14 cellular contexts compared by ENCODE assay signal in genomic region chr2:38427053-38427452, GRCh38.
DNase-seq lines count a peak whose midpoint lies in the region; ATAC-seq and TF ChIP-seq lines count a peak whose summit lies in the region.
"Had no signal": no experiment of that assay in that cellular context is flagged by ENCODE, and none has a peak within 500 bp of the region (broad histone marks: within the 10 kb centered on the region; RNA-seq: fewer than 3 reads in every experiment).

No MANE protein-coding gene starts in this region.

- in situ Hi-C loops in HAP-1 (cut with MboI; ENCODE audit: low sequenced_read_pairs) = no loop called here

- no peaks in the 10 kb centered on the region for H3K36me3 ChIP-seq in HAP-1 (replicated peaks)
- H3K36me3 ChIP-seq: BLaER1 treated with 17β-estradiol and CSF1 and Interleukin-3, amounts not matched to agents 10 nM and 100 nM had no signal

- TF ChIP-seq CTCF in LNCaP clone FGC (IDR thresholded peaks at IDR 0.05; ENCODE audit: control insufficient read depth, extremely low read depth, insufficient read depth) (no peak), VCaP (conservative IDR thresholded peaks at IDR 0.05) (no peak)

- ATAC-seq in HG02938 (IDR thresholded peaks at IDR 0.05; ENCODE audit: unreplicated experiment) (no peak), HG02642 (IDR thresholded peaks at IDR 0.05; ENCODE audit: poor library complexity, unreplicated experiment) (no peak)
- ATAC-seq: CD8-positive, alpha-beta T cell; GM12878 had no signal

- no peaks in the 10 kb centered on the region for H3K9me3 ChIP-seq in HAP-1
- H3K9me3 ChIP-seq: BLaER1 treated with 17β-estradiol and CSF1 and Interleukin-3, amounts not matched to agents 10 nM and 100 nM had no signal

- H3K27me3 ChIP-seq in HAP-1 (ENCODE audit: low read depth) = no peaks in the 10 kb centered on the region
- H3K27me3 ChIP-seq: BLaER1 treated with 17β-estradiol and CSF1 and Interleukin-3, amounts not matched to agents 10 nM and 100 nM had no signal

- DNase-seq in HAP-1 (ENCODE audit: low spot score in 2 of 2) = peak; percentile 37 to 39
- DNase-seq in LNCaP clone FGC (ENCODE audit: low read depth) = peak; percentile 27
- no peak for DNase-seq in caudate nucleus (lab: John Stamatoyannopoulos, UW)
- DNase-seq: CD8-positive, alpha-beta T cell; DMS 273 treated with DMSO at 0.1 percent for 48 hours; DMS53; DND-41; EL; H9 had no signal

- H3K4me1 ChIP-seq in HAP-1 = peaks cover 31% of the 10 kb centered on the region
- H3K4me1 ChIP-seq: BLaER1 treated with 17β-estradiol and CSF1 and Interleukin-3, amounts not matched to agents 10 nM and 100 nM had no signal

- peak overlapping the region; percentile 61 for H3K27ac ChIP-seq in VCaP
- H3K27ac ChIP-seq in caudate nucleus (ENCODE audit: low read depth, low read length) = no peak overlapping the region
- H3K27ac ChIP-seq: BLaER1 treated with 17β-estradiol and CSF1 and Interleukin-3, amounts not matched to agents 10 nM and 100 nM had no signal

- H3K4me3 ChIP-seq in HAP-1 = no peak overlapping the region
- no peak overlapping the region for H3K4me3 ChIP-seq in LNCaP clone FGC (ENCODE audit: low read depth, low read length)
- H3K4me3 ChIP-seq: BLaER1 treated with 17β-estradiol and CSF1 and Interleukin-3, amounts not matched to agents 10 nM and 100 nM; GM12878 had no signal

Comparison
In these comparisons a context has a peak if more than half of its experiments do, and no peak if none do; other contexts are left out.
1. DNase-seq: peak in HAP-1 (2 of 2) and LNCaP clone FGC (single experiment); none in caudate nucleus (0 of 61).